ENCODE assay signal across 25 cellular contexts in genomic region chr6:163596174-163596573, GRCh38.
"Had no signal": no experiment of that assay in that cellular context is flagged by ENCODE, and none has a peak within 500 bp of the region (broad histone marks: within the 10 kb centered on the region; RNA-seq: fewer than 3 reads in every experiment).

No MANE protein-coding gene starts in this region.

- H3K4me1 Mint-ChIP-seq: mesothelial cell of epicardium, naive B cell had no signal

- H3K4me3 ChIP-seq: colonic mucosa, esophagus squamous epithelium, gastrocnemius medialis, heart right ventricle, left ventricle myocardium inferior, lower lobe of right lung, mucosa of descending colon had no signal

- H3K9me3 ChIP-seq: colonic mucosa had no signal

- H3K36me3 ChIP-seq: colonic mucosa, esophagus squamous epithelium, gastrocnemius medialis, heart right ventricle, left ventricle myocardium inferior, lower lobe of right lung had no signal

- ATAC-seq: effector memory CD8-positive, alpha-beta T cell; esophagus mucosa; gastrocnemius medialis; heart right ventricle; lower lobe of right lung; mucosa of descending colon had no signal

- H3K4me3 Mint-ChIP-seq: dendritic cell treated with granulocyte-macrophage colony-stimulating factor and Interleukin-4, amounts not matched to agents 40 ng/mL and 50 ng/mL, for 4 days; effector memory CD8-positive, alpha-beta T cell; endodermal cell; mesothelial cell of epicardium; naive B cell had no signal

- H3K4me1 ChIP-seq: colonic mucosa, esophagus squamous epithelium, gastrocnemius medialis, left ventricle myocardium inferior, lower lobe of right lung had no signal

- H3K27me3 ChIP-seq: colonic mucosa, esophagus squamous epithelium, gastrocnemius medialis, heart right ventricle had no signal

- DNase-seq: cerebellar nuclear complex; colonic mucosa; cortex of kidney; effector CD8-positive, alpha-beta T cell; effector memory CD8-positive, alpha-beta T cell; endodermal cell; erythroblast; esophagus squamous epithelium; foreskin fibroblast; foreskin melanocyte; gastrocnemius medialis; glutamatergic neuron; heart right ventricle; hippocampal formation; islet precursor cell; left ventricle myocardium inferior; lower lobe of right lung; mesenchymal stem cell; mucosa of descending colon; naive B cell had no signal

- H3K27ac ChIP-seq: colonic mucosa, epithelial cell of prostate, esophagus squamous epithelium, gastrocnemius medialis, heart right ventricle, left ventricle myocardium inferior, lower lobe of right lung had no signal

- H3K27ac Mint-ChIP-seq: dendritic cell treated with granulocyte-macrophage colony-stimulating factor and Interleukin-4, amounts not matched to agents 40 ng/mL and 50 ng/mL, for 4 days; effector memory CD8-positive, alpha-beta T cell; endodermal cell; mesothelial cell of epicardium had no signal

- FAIRE-seq: endometrium had no signal
